13 cellular contexts compared by ENCODE assay signal in genomic region chr11:35168606-35169200, GRCh38. TPM values are rescaled to one million over a fixed set of nuclear protein-coding genes. Genes with fewer than 3 reads are reported as not detected.
DNase-seq lines count a peak whose midpoint lies in the region; ATAC-seq and TF ChIP-seq lines count a peak whose summit lies in the region.
"Had no signal": no experiment of that assay in that cellular context is flagged by ENCODE, and none has a peak within 500 bp of the region (broad histone marks: within the 10 kb centered on the region; RNA-seq: fewer than 3 reads in every experiment).

No MANE protein-coding gene starts in this region.

- ATAC-seq in activated CD8-positive, alpha-beta T cell treated with anti-CD3 and anti-CD28 coated beads, Interleukin-2, amount 10 ng/mL, durations not matched to agents 7 days and 5 days = no peak
- ATAC-seq: activated CD4-positive, CD25-positive, alpha-beta regulatory T cell treated with anti-CD3 and anti-CD28 coated beads, Interleukin-2, amount 50 U/mL, for 24 hours had no signal

- CTCF ChIA-PET in activated CD4-positive, alpha-beta T cell treated with anti-CD3 and anti-CD28 coated beads, Interleukin-2, amount 10 ng/mL, durations not matched to agents 7 days and 5 days (lab: Charles Lee) = interaction anchor here (0.8 to 3.0 kb wide), 8 partner anchors 8 to 136 kb away, joined by 3 to 13 read pairs (median 4); no protein-coding TSS in a partner anchor
- CTCF ChIA-PET in activated CD8-positive, alpha-beta T cell treated with anti-CD3 and anti-CD28 coated beads, Interleukin-2, amount 10 ng/mL, durations not matched to agents 7 days and 5 days (lab: Charles Lee) = interaction anchor here (0.6 to 13.5 kb wide), 7 partner anchors 10 to 159 kb away, joined by 4 to 218 read pairs (median 6); partner anchors contain the start of gene CD44

- H3K9me3 Mint-ChIP-seq in activated CD4-positive, alpha-beta T cell treated with anti-CD3 and anti-CD28 coated beads, Interleukin-2, amount 10 ng/mL, durations not matched to agents 7 days and 5 days = peaks cover 8% of the 10 kb centered on the region
- H3K9me3 Mint-ChIP-seq in activated CD8-positive, alpha-beta T cell treated with anti-CD3 and anti-CD28 coated beads, Interleukin-2, amount 10 ng/mL, durations not matched to agents 7 days and 5 days (ENCODE audit: insufficient read depth) = no peaks in the 10 kb centered on the region

- H3K4me1 ChIP-seq in hepatocyte (ENCODE audit: insufficient read depth) (peaks cover 38% of the 10 kb centered on the region), thymus (ENCODE audit: control insufficient read depth, insufficient read depth, low read length) (peaks cover 54% of the 10 kb centered on the region)

- no peaks in the 10 kb centered on the region for H3K9me2 ChIP-seq in hepatocyte (replicated peaks; ENCODE audit: insufficient read depth)

- WGBS in hepatocyte (ENCODE audit: low lambda C conversion rate, missing lambda C conversion rate) = 74% methylated on average over 3 of the region's 3 CpGs
- WGBS in thymus = 95% methylated on average over 3 of the region's 3 CpGs

- peak overlapping the region; percentile 42 for H3K27ac ChIP-seq in hepatocyte
- H3K27ac ChIP-seq in thymus (ENCODE audit: low read depth) = peak overlapping the region; percentile 95

- DNase-seq in activated CD4-positive, alpha-beta T cell treated with anti-CD3 and anti-CD28 coated beads, Interleukin-2, amount 10 ng/mL, durations not matched to agents 7 days and 5 days = no peak
- DNase-seq in activated CD4-positive, alpha-beta T cell treated with anti-CD3 and anti-CD28 coated beads, Interleukin-2, amount 50 U/mL, for 48 hours = no peak
- DNase-seq in activated CD8-positive, alpha-beta T cell treated with anti-CD3 and anti-CD28 coated beads, Interleukin-2, amount 10 ng/mL, durations not matched to agents 7 days and 5 days = peak; percentile 19
- DNase-seq in hepatocyte (ENCODE audit: low spot score) = no peak
- no peak for DNase-seq in NCI-H524 treated with DMSO at 0.1 percent for 48 hours (lab: John Stamatoyannopoulos, UW)
- no peak for DNase-seq in SK-N-DZ (ENCODE audit: low spot score)
- DNase-seq in DMS114 treated with DMSO at 0.1 percent for 48 hours (lab: John Stamatoyannopoulos, UW; ENCODE audit: unreplicated experiment) = no peak
- DNase-seq: MG63, NCI-H345, SHP77 treated with DMSO at 0.1 percent for 48 hours had no signal

- POLR2A ChIA-PET in activated CD4-positive, alpha-beta T cell treated with anti-CD3 and anti-CD28 coated beads, Interleukin-2, amount 10 ng/mL, durations not matched to agents 7 days and 5 days (lab: Charles Lee) = no interaction called here
- POLR2A ChIA-PET in activated CD8-positive, alpha-beta T cell treated with anti-CD3 and anti-CD28 coated beads, Interleukin-2, amount 10 ng/mL, durations not matched to agents 7 days and 5 days (lab: Charles Lee) = interaction anchor here (1.4 to 5.7 kb wide), 4 partner anchors 10 to 28 kb away, joined by 3 to 61 read pairs (median 26); partner anchors contain the start of gene CD44

- no peaks in the 10 kb centered on the region for H3K79me2 ChIP-seq in hepatocyte

- peak overlapping the region; percentile 4 for H3K4me3 Mint-ChIP-seq in activated CD4-positive, alpha-beta T cell treated with anti-CD3 and anti-CD28 coated beads, Interleukin-2, amount 10 ng/mL, durations not matched to agents 7 days and 5 days
- H3K4me3 Mint-ChIP-seq in activated CD8-positive, alpha-beta T cell treated with anti-CD3 and anti-CD28 coated beads, Interleukin-2, amount 10 ng/mL, durations not matched to agents 7 days and 5 days = no peak overlapping the region

- H3K4me1 Mint-ChIP-seq in activated CD4-positive, alpha-beta T cell treated with anti-CD3 and anti-CD28 coated beads, Interleukin-2, amount 10 ng/mL, durations not matched to agents 7 days and 5 days = peaks cover 100% of the 10 kb centered on the region
- peaks cover 99% of the 10 kb centered on the region for H3K4me1 Mint-ChIP-seq in activated CD8-positive, alpha-beta T cell treated with anti-CD3 and anti-CD28 coated beads, Interleukin-2, amount 10 ng/mL, durations not matched to agents 7 days and 5 days (ENCODE audit: low read depth)

- H3K4me3 ChIP-seq in hepatocyte (no peak overlapping the region), thymus (ENCODE audit: low read length) (no peak overlapping the region)
- H3K4me3 ChIP-seq: MG63, smooth muscle cell had no signal

- H3K4me2 ChIP-seq in hepatocyte = no peak overlapping the region
- H3K4me2 ChIP-seq: smooth muscle cell had no signal

- TF ChIP-seq CTCF in hepatocyte (IDR thresholded peaks at IDR 0.05; ENCODE audit: poor library complexity) = no peak

- H3K36me3 ChIP-seq in hepatocyte (replicated peaks; ENCODE audit: insufficient read depth, low read depth) (no peaks in the 10 kb centered on the region), thymus (ENCODE audit: control insufficient read depth, insufficient read depth) (no peaks in the 10 kb centered on the region)

- H3K27me3 ChIP-seq in hepatocyte = no peaks in the 10 kb centered on the region
- H3K27me3 ChIP-seq in thymus (ENCODE audit: control insufficient read depth, insufficient read depth) = no peaks in the 10 kb centered on the region
- H3K27me3 ChIP-seq: MG63 had no signal

- H2AFZ ChIP-seq in hepatocyte = no peak overlapping the region

- no peaks in the 10 kb centered on the region for H4K20me1 ChIP-seq in hepatocyte (ENCODE audit: insufficient read depth, poor library complexity, severe bottlenecking)

- H3K27me3 Mint-ChIP-seq in activated CD4-positive, alpha-beta T cell treated with anti-CD3 and anti-CD28 coated beads, Interleukin-2, amount 10 ng/mL, durations not matched to agents 7 days and 5 days = no peaks in the 10 kb centered on the region
- H3K27me3 Mint-ChIP-seq in activated CD8-positive, alpha-beta T cell treated with anti-CD3 and anti-CD28 coated beads, Interleukin-2, amount 10 ng/mL, durations not matched to agents 7 days and 5 days (ENCODE audit: low read depth) = no peaks in the 10 kb centered on the region

- H3K27ac Mint-ChIP-seq in activated CD4-positive, alpha-beta T cell treated with anti-CD3 and anti-CD28 coated beads, Interleukin-2, amount 10 ng/mL, durations not matched to agents 7 days and 5 days = peak overlapping the region; percentile 96
- peak overlapping the region; percentile 66 for H3K27ac Mint-ChIP-seq in activated CD8-positive, alpha-beta T cell treated with anti-CD3 and anti-CD28 coated beads, Interleukin-2, amount 10 ng/mL, durations not matched to agents 7 days and 5 days

- H3K36me3 Mint-ChIP-seq in activated CD4-positive, alpha-beta T cell treated with anti-CD3 and anti-CD28 coated beads, Interleukin-2, amount 10 ng/mL, durations not matched to agents 7 days and 5 days (ENCODE audit: low read depth) = peaks cover 78% of the 10 kb centered on the region
- peaks cover 77% of the 10 kb centered on the region for H3K36me3 Mint-ChIP-seq in activated CD8-positive, alpha-beta T cell treated with anti-CD3 and anti-CD28 coated beads, Interleukin-2, amount 10 ng/mL, durations not matched to agents 7 days and 5 days (ENCODE audit: low read depth)

- H3K9me3 ChIP-seq in hepatocyte (ENCODE audit: low read depth) = no peaks in the 10 kb centered on the region
- H3K9me3 ChIP-seq in thymus (ENCODE audit: control insufficient read depth) = no peaks in the 10 kb centered on the region
- H3K9me3 ChIP-seq: MG63 had no signal

RNA-seq across cellular contexts. Expression of gene CD44, which starts 29.7 kb away (rescaled TPM):
- 100 to 1,000 TPM; 518 to 534 TPM for total RNA-seq in activated CD4-positive, alpha-beta T cell treated with anti-CD3 and anti-CD28 coated beads, Interleukin-2, amount 10 ng/mL, durations not matched to agents 7 days and 5 days
- 100 to 1,000 TPM; 398 to 399 TPM for total RNA-seq in activated CD8-positive, alpha-beta T cell treated with anti-CD3 and anti-CD28 coated beads, Interleukin-2, amount 10 ng/mL, durations not matched to agents 7 days and 5 days
- total RNA-seq in hepatocyte = 17.5 and 23.4 TPM in 2 replicates
- polyA plus RNA-seq in hepatocyte (13.7 and 29.5 TPM in 2 replicates), thymus (78.7 TPM)
- 0.61 and 1.4 TPM in 2 replicates for polyA plus RNA-seq in SK-N-DZ (2014; cell fraction: cytosol; rRNA removed)
- 0.12 and 0.39 TPM in 2 replicates for polyA plus RNA-seq in SK-N-DZ (2014; cell fraction: nucleus; rRNA removed)

Comparison
In these comparisons a context has a peak if more than half of its experiments do, and no peak if none do; other contexts are left out.
1. RNA of gene CD44, which starts 29.7 kb away (total RNA-seq): 518 to 534 TPM in activated CD4-positive, alpha-beta T cell treated with anti-CD3 and anti-CD28 coated beads, Interleukin-2, amount 10 ng/mL, durations not matched to agents 7 days and 5 days and 398 to 399 TPM in activated CD8-positive, alpha-beta T cell treated with anti-CD3 and anti-CD28 coated beads, Interleukin-2, amount 10 ng/mL, durations not matched to agents 7 days and 5 days; 17.5 to 23.4 TPM in hepatocyte; every median in the first group is over 10 times any median in the second.